ENCODE assay signal across 9 cellular contexts in genomic region chr1:234564035-234565029, GRCh38. TPM values are rescaled to one million over a fixed set of nuclear protein-coding genes. Genes with fewer than 3 reads are reported as not detected.
A peak's percentile ranks its signal among the peaks of the same experiment; 100 is the strongest.
DNase-seq lines count a peak whose midpoint lies in the region; ATAC-seq and TF ChIP-seq lines count a peak whose summit lies in the region.
"Had no signal": no experiment of that assay in that cellular context is flagged by ENCODE, and none has a peak within 500 bp of the region (broad histone marks: within the 10 kb centered on the region; RNA-seq: fewer than 3 reads in every experiment).

No MANE protein-coding gene starts in this region.

- ATAC-seq in HG02678 (IDR thresholded peaks at IDR 0.05; ENCODE audit: unreplicated experiment) = no peak
- ATAC-seq in GM19351 (IDR thresholded peaks at IDR 0.05; ENCODE audit: unreplicated experiment) = no peak

- H3K27ac ChIP-seq in skin epidermis = peak overlapping the region in 15 of 21 experiments; percentile 8 to 76 (median 39)

- DNase-seq in SIG-M5 treated with dmso at 0.1 percent for 504 hours (lab: John Stamatoyannopoulos, UW; ENCODE audit: unreplicated experiment) = peak; percentile 57
- DNase-seq in SIG-M5 (lab: John Stamatoyannopoulos, UW) = no peak
- DNase-seq in RPMI7951 (ENCODE audit: low read depth) = peak; percentile 87
- DNase-seq in fibroblast of pulmonary artery (ENCODE audit: low read depth) = peak; percentile 80
- DNase-seq in midbrain (lab: John Stamatoyannopoulos, UW) = no peak
- DNase-seq: activated CD4-positive, alpha-beta T cell treated with anti-CD3 and anti-CD28 coated beads, Interleukin-2, amount 50 U/mL, for 4 hours had no signal

- TF ChIP-seq CTCF in fibroblast of pulmonary artery (IDR thresholded peaks at IDR 0.05; ENCODE audit: low read length, missing control alignments) = no peak

- H3K4me3 ChIP-seq in fibroblast of pulmonary artery (replicated peaks; ENCODE audit: low read depth, low read length) (no peak overlapping the region), skin epidermis (no peak overlapping the region)

RNA-seq across cellular contexts. Expression of gene IRF2BP2, which starts 45.6 kb away (rescaled TPM):
- 41.6 and 47.7 TPM in 2 replicates for total RNA-seq in RPMI7951 (2014; rRNA removed; shearing (Covaris generic))

Comparison
In these comparisons a context has a peak if more than half of its experiments do, and no peak if none do; other contexts are left out.
1. DNase-seq: peak in SIG-M5 treated with dmso at 0.1 percent for 504 hours (single experiment), RPMI7951 (single experiment) and fibroblast of pulmonary artery (single experiment); none in SIG-M5 (single experiment) and midbrain (single experiment).